8 cellular contexts compared by ENCODE assay signal in the genomic region with DNA sequence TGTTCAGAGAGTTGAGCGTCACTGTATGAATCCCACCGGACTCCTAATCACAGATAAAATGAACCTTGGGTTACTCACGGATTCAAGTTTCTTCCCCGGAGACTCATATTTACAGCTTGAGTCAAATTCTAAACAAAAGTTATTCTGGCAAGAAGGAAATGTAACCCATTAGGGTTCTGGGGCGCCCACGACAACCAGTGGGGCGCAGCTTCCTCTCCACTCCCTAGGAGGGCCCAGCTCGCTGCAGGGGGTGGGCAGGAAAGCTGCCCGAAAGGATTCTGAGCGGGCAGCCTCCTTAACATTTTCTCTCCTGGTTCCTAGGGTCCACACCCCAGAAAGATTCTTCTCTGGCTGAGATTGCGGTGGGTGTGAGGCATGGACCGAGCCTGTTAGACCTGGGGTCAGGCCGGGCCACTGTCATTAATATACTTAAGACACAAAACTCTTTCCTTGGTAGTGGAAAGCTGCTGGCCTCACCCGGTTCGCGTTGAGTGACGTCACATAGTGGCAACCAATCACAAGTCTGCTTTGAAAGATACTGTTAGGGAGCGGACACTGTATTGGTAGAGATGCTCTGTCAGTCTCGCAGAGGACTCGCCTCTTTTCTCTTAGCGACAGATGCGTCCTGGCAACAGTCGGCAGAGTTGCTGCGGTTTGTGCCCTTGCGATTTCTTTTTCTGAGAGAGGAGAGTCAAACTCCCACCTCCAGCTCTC. TPM values are rescaled to one million over a fixed set of nuclear protein-coding genes. Genes with fewer than 3 reads are reported as not detected.
A peak's percentile ranks its signal among the peaks of the same experiment; 100 is the strongest.
DNase-seq lines count a peak whose midpoint lies in the region; ATAC-seq and TF ChIP-seq lines count a peak whose summit lies in the region.

No MANE protein-coding gene starts in this region.

- DNase-seq in DMS114 treated with DMSO at 0.1 percent for 48 hours (lab: John Stamatoyannopoulos, UW; ENCODE audit: unreplicated experiment) (peak; percentile 97), SIG-M5 (lab: John Stamatoyannopoulos, UW) (peak; percentile 68), glomerular visceral epithelial cell (ENCODE audit: extremely low spot score) (peak; percentile 97), osteoblast (ENCODE audit: insufficient read length, low spot score, missing footprints) (peak; percentile 96), testis (peak; percentile 97)
- peak; percentile 92 for DNase-seq in Jurkat, Clone E6-1 (ENCODE audit: low read depth, low spot score)
- DNase-seq in activated naive CD4-positive, alpha-beta T cell treated with anti-CD3 and anti-CD28 coated beads, Interleukin-2, amount 50 U/mL, for 16 hours, result peak; percentile 81

- H3K36me3 ChIP-seq in osteoblast (ENCODE audit: insufficient read depth, low read length), result no peaks in the 10 kb centered on the region
- H3K36me3 ChIP-seq in testis (ENCODE audit: low read depth, missing control alignments), result no peaks in the 10 kb centered on the region

- intact Hi-C loops in testis (cut with DNase I; ENCODE audit: low total_unique reads), result no loop called here

- H4K20me1 ChIP-seq in osteoblast (ENCODE audit: insufficient read depth, low read length), result no peaks in the 10 kb centered on the region

- peak; percentile 100 for ATAC-seq in GM21619 (IDR thresholded peaks at IDR 0.05; ENCODE audit: unreplicated experiment)

- WGBS in testis, 2 donors, result 2 to 3% methylated on average over 23 to 25 of the region's 25 CpGs

- TF ChIP-seq CTCF in osteoblast (IDR thresholded peaks at IDR 0.05; ENCODE audit: extremely low read depth, low read depth, low read length) (no peak), testis (IDR thresholded peaks at IDR 0.05) (no peak)

- no peaks in the 10 kb centered on the region for H3K9me3 ChIP-seq in osteoblast (ENCODE audit: low read depth, low read length)
- H3K9me3 ChIP-seq in testis, result no peaks in the 10 kb centered on the region

- H3K4me1 ChIP-seq in osteoblast (ENCODE audit: insufficient read depth, low read length) (peaks cover 13% of the 10 kb centered on the region), testis (no peaks in the 10 kb centered on the region)

- H3K4me2 ChIP-seq in osteoblast (ENCODE audit: insufficient read depth, low read length), result peak overlapping the region; percentile 88

- peak overlapping the region; percentile 44 for H3K4me3 ChIP-seq in Jurkat, Clone E6-1 (ENCODE audit: low read length)
- peak overlapping the region; percentile 74 for H3K4me3 ChIP-seq in osteoblast (ENCODE audit: insufficient read depth, low read length)
- peak overlapping the region; percentile 42 to 63 for H3K4me3 ChIP-seq in testis

- no peaks in the 10 kb centered on the region for H3K79me2 ChIP-seq in osteoblast (ENCODE audit: insufficient read depth, low read length)

- H3K27me3 ChIP-seq in osteoblast (ENCODE audit: insufficient read depth, low read length), result no peaks in the 10 kb centered on the region
- H3K27me3 ChIP-seq in testis, result no peaks in the 10 kb centered on the region

- H2AFZ ChIP-seq in osteoblast (ENCODE audit: low read length), result peak overlapping the region; percentile 81

- no peak for TF ChIP-seq POLR2A in testis (IDR thresholded peaks at IDR 0.05)

- H3K27ac ChIP-seq in osteoblast (ENCODE audit: low read depth, low read length) (peak overlapping the region; percentile 99), testis (peak overlapping the region in 1 of 2 donors; percentile 59)

RNA-seq across cellular contexts. Expression of a gene that starts 13.6 kb away (rescaled TPM):
- not detected for polyA plus RNA-seq in Jurkat, Clone E6-1 (2012; ENCODE audit: insufficient read depth, insufficient read length)
- 4.0 and 4.7 TPM in 2 replicates for total RNA-seq in osteoblast
- total RNA-seq in testis, result 1 to 10 TPM; 4.4 to 5.1 TPM
- polyA plus RNA-seq in testis (ENCODE audit: insufficient read depth, low read depth, low replicate concordance), result 2.5 TPM
